ENCODE assay signal across 9 cellular contexts in the genomic region with DNA sequence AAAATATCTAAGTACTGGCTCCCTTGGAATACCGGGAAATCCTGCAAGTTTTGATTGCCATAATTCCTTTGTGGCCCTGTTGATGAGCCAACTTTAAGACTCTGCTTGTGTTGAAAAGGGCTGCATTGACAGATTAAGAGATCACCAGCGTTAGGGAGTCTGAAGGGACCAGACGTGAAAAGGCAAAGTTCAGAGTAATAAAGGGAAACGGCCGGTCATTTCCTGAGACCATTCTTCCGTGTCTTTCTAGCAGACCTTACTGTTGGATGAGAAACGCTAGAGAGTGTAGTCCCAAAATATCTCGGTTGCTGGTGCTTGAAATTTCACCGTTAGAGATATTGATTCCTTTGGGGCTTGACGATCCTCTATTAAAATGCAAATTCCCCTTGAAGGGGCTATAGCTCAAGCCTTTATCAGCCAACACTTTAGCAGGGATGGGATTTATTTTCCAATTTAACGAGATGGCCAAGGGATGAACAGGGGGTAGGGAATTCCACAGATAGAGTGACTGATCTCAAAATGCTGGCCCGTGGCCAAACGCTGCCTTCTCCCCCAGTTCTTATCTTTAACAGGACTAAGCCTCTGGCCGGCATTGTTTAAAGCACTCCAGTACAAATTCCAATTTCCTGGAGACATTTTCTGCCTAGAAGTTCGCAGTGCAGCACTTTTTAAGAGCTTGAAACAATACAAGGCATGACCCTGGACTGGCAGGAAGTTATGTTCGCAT.
A peak's percentile ranks its signal among the peaks of the same experiment; 100 is the strongest.
DNase-seq lines count a peak whose midpoint lies in the region; TF ChIP-seq lines count a peak whose summit lies in the region.
"Had no signal": no experiment of that assay in that cellular context is flagged by ENCODE, and none has a peak within 500 bp of the region (broad histone marks: within the 10 kb centered on the region; RNA-seq: fewer than 3 reads in every experiment).

No MANE protein-coding gene starts in this region.

- H3K36me3 Mint-ChIP-seq in activated naive CD4-positive, alpha-beta T cell treated with anti-CD3 and anti-CD28 coated beads for 36 hours (ENCODE audit: low read depth): no peaks in the 10 kb centered on the region
- H3K36me3 Mint-ChIP-seq in activated naive CD8-positive, alpha-beta T cell: no peaks in the 10 kb centered on the region

- no peak for TF ChIP-seq CTCF in thyroid gland (IDR thresholded peaks at IDR 0.05)

- no peak for DNase-seq in activated naive CD4-positive, alpha-beta T cell treated with anti-CD3 and anti-CD28 coated beads for 36 hours
- DNase-seq in activated naive CD4-positive, alpha-beta T cell treated with anti-CD3 and anti-CD28 coated beads, Interleukin-2, amount 50 U/mL, for 16 hours: no peak
- DNase-seq in kidney tubule cell (ENCODE audit: low spot score) (peak; percentile 25), thyroid gland (peak; percentile 19 to 31), hepatic stellate cell (ENCODE audit: low spot score) (no peak), GM03348 (ENCODE audit: low spot score) (no peak), NCI-H2171 treated with DMSO at 0.1 percent for 48 hours (lab: John Stamatoyannopoulos, UW) (no peak)
- DNase-seq: heart right ventricle had no signal

- TF ChIP-seq POLR2A in thyroid gland (IDR thresholded peaks at IDR 0.05): no peak

- peak overlapping the region; percentile 24 for H3K4me3 Mint-ChIP-seq in activated naive CD4-positive, alpha-beta T cell treated with anti-CD3 and anti-CD28 coated beads for 36 hours
- H3K4me3 Mint-ChIP-seq in activated naive CD8-positive, alpha-beta T cell: peak overlapping the region; percentile 75

- peaks cover 68% of the 10 kb centered on the region for H3K27me3 Mint-ChIP-seq in activated naive CD4-positive, alpha-beta T cell treated with anti-CD3 and anti-CD28 coated beads for 36 hours (ENCODE audit: low read depth)
- peaks cover 58% of the 10 kb centered on the region for H3K27me3 Mint-ChIP-seq in activated naive CD8-positive, alpha-beta T cell

- H3K4me3 ChIP-seq in thyroid gland (replicated peaks in 1 of 3): no peak overlapping the region

- intact Hi-C loops in activated naive CD4-positive, alpha-beta T cell treated with anti-CD3 and anti-CD28 coated beads for 36 hours (cut with micrococcal nuclease): loop anchor here (10.0 kb wide), 1 partner anchor 427 kb away; no protein-coding TSS in a partner anchor
- intact Hi-C loops in thyroid gland (cut with DNase I): no loop called here

- CTCF ChIA-PET in activated naive CD4-positive, alpha-beta T cell treated with anti-CD3 and anti-CD28 coated beads for 36 hours (lab: Charles Lee): no interaction called here

- no peaks in the 10 kb centered on the region for H3K36me3 ChIP-seq in thyroid gland
- H3K36me3 ChIP-seq: heart right ventricle had no signal

- peaks cover 18 to 24% of the 10 kb centered on the region in 2 donors for H3K4me1 ChIP-seq in thyroid gland

- H3K27ac ChIP-seq in thyroid gland: no peak overlapping the region
- H3K27ac ChIP-seq: heart right ventricle had no signal

- no peaks in the 10 kb centered on the region for H3K27me3 ChIP-seq in thyroid gland

- 6 to 7% methylated on average over 16 of the region's 16 CpGs for whole genome bisulfite sequencing in thyroid gland, 2 donors

- H3K27ac Mint-ChIP-seq in activated naive CD4-positive, alpha-beta T cell treated with anti-CD3 and anti-CD28 coated beads for 36 hours: peak overlapping the region; percentile 13
- no peak overlapping the region for H3K27ac Mint-ChIP-seq in activated naive CD8-positive, alpha-beta T cell

- H3K9me3 ChIP-seq in thyroid gland: no peaks in the 10 kb centered on the region
- H3K9me3 ChIP-seq: heart right ventricle had no signal

- H3K9me3 Mint-ChIP-seq in activated naive CD4-positive, alpha-beta T cell treated with anti-CD3 and anti-CD28 coated beads for 36 hours: no peaks in the 10 kb centered on the region
- H3K9me3 Mint-ChIP-seq in activated naive CD8-positive, alpha-beta T cell (ENCODE audit: low read depth): peaks cover 4% of the 10 kb centered on the region

- H3K4me1 Mint-ChIP-seq in activated naive CD4-positive, alpha-beta T cell treated with anti-CD3 and anti-CD28 coated beads for 36 hours (ENCODE audit: low read depth): peaks cover 10% of the 10 kb centered on the region
- H3K4me1 Mint-ChIP-seq in activated naive CD8-positive, alpha-beta T cell (ENCODE audit: low read depth): peaks cover 11% of the 10 kb centered on the region

Comparison
In these comparisons a context has a peak if more than half of its experiments do, and no peak if none do; other contexts are left out.
1. DNase-seq: peak in kidney tubule cell (single experiment) and thyroid gland (2 of 2); none in activated naive CD4-positive, alpha-beta T cell treated with anti-CD3 and anti-CD28 coated beads for 36 hours (single experiment), activated naive CD4-positive, alpha-beta T cell treated with anti-CD3 and anti-CD28 coated beads, Interleukin-2, amount 50 U/mL, for 16 hours (single experiment), hepatic stellate cell (single experiment), GM03348 (single experiment) and NCI-H2171 treated with DMSO at 0.1 percent for 48 hours (single experiment).